ENCODE assay signal across 8 cellular contexts in the genomic region with DNA sequence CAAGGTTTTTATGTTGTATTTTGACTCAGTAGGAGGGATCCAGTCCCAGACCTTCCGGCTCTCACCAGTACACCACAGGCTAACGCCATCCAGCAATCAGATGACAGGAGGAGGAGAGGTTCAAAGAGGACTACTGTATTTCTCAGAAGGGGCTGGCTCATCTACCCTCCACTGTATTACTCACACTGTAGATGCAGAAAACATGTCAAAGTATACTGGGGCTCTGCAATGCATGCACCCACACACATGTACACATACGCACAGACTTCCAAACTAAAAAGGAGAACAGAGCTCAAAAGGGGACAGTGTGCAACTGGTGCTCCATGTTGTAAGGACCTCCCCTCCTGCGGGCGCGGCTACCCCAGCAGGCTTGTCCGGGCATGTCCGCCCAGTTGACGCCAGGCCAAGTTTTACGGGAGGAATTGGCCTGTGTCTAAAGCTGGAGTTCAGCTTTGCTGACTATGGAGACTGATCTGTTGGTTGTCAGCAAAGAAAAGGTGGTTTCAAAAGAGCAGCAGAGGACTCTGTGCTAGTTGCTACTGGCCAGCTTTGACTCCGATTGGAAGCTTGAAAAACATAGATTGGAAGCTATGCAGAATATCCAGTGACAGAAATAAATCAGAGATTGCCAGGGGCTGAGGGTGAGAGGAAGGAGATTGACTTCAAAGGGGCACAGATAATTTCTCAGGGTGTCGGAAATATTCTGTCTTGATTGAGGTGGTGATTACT.
A peak's percentile ranks its signal among the peaks of the same experiment; 100 is the strongest.
DNase-seq lines count a peak whose midpoint lies in the region; ATAC-seq and TF ChIP-seq lines count a peak whose summit lies in the region.

No MANE protein-coding gene starts in this region.

- no peak overlapping the region for H3K4me3 Mint-ChIP-seq in activated T-cell treated with anti-CD3 and anti-CD28 coated beads, Interleukin-2, amount 50 U/mL, for 72 hours

- peaks cover 34% of the 10 kb centered on the region for H3K4me1 Mint-ChIP-seq in activated T-cell treated with anti-CD3 and anti-CD28 coated beads, Interleukin-2, amount 50 U/mL, for 72 hours (ENCODE audit: low read depth)

- DNase-seq in activated T-cell treated with anti-CD3 and anti-CD28 coated beads, Interleukin-2, amount 50 U/mL, for 72 hours = peak; percentile 16 to 46
- DNase-seq in activated T-cell treated with anti-CD3 and anti-CD28 coated beads for 4 hours (no peak), NCI-H526 treated with DMSO at 0.1 percent for 48 hours (lab: John Stamatoyannopoulos, UW) (peak; percentile 82), astrocyte of the spinal cord (ENCODE audit: low read depth, low spot score) (peak; percentile 94), skeletal muscle cell (ENCODE audit: low read depth) (peak; percentile 93)

- H3K36me3 ChIP-seq in iPS-15b (ENCODE audit: control insufficient read depth, insufficient read depth, low read length) = no peaks in the 10 kb centered on the region

- no peak for TF ChIP-seq CTCF in astrocyte of the spinal cord (IDR thresholded peaks at IDR 0.05; ENCODE audit: low read depth, low read length)

- no peak overlapping the region for H3K4me3 ChIP-seq in astrocyte of the spinal cord (ENCODE audit: low read depth, low read length)
- no peak overlapping the region for H3K4me3 ChIP-seq in iPS-15b (ENCODE audit: low read depth, low read length)
- no peak overlapping the region for H3K4me3 ChIP-seq in skeletal muscle cell (ENCODE audit: low read depth, low read length)

- no peaks in the 10 kb centered on the region for H3K36me3 Mint-ChIP-seq in activated T-cell treated with anti-CD3 and anti-CD28 coated beads, Interleukin-2, amount 50 U/mL, for 72 hours (ENCODE audit: insufficient read depth in 2 of 2)

- in situ Hi-C loops in astrocyte of the spinal cord (cut with HindIII; ENCODE audit: low sequenced_read_pairs) = no loop called here

- peaks cover 19% of the 10 kb centered on the region for H3K27me3 Mint-ChIP-seq in activated T-cell treated with anti-CD3 and anti-CD28 coated beads, Interleukin-2, amount 50 U/mL, for 72 hours (ENCODE audit: low read depth)

- H3K9ac ChIP-seq in iPS-15b (ENCODE audit: low read depth, low read length) = peak overlapping the region; percentile 32

- peaks cover 10% of the 10 kb centered on the region for H3K4me1 ChIP-seq in iPS-15b (ENCODE audit: control insufficient read depth, insufficient read depth, low read length)

- H3K27ac Mint-ChIP-seq in activated T-cell treated with anti-CD3 and anti-CD28 coated beads, Interleukin-2, amount 50 U/mL, for 72 hours = no peak overlapping the region

- no peaks in the 10 kb centered on the region for H3K27me3 ChIP-seq in iPS-15b (ENCODE audit: control insufficient read depth, insufficient read depth, low read length)

- H3K9me3 ChIP-seq in iPS-15b (ENCODE audit: control insufficient read depth, insufficient read depth, low read length) = no peaks in the 10 kb centered on the region

- peaks cover 0 to 3% of the 10 kb centered on the region in 2 donors for H3K9me3 Mint-ChIP-seq in activated T-cell treated with anti-CD3 and anti-CD28 coated beads, Interleukin-2, amount 50 U/mL, for 72 hours

- peak; percentile 95 to 99 for ATAC-seq in activated T-cell treated with anti-CD3 and anti-CD28 coated beads, Interleukin-2, amount 50 U/mL, for 72 hours (replicated peaks in 1 of 2)
- ATAC-seq in GM21526 (IDR thresholded peaks at IDR 0.05; ENCODE audit: low FRiP score, unreplicated experiment) (no peak), HG03439 (IDR thresholded peaks at IDR 0.05; ENCODE audit: unreplicated experiment) (no peak)

Comparison
In these comparisons a context has a peak if more than half of its experiments do, and no peak if none do; other contexts are left out.
1. ATAC-seq: peak in activated T-cell treated with anti-CD3 and anti-CD28 coated beads, Interleukin-2, amount 50 U/mL, for 72 hours (2 of 2); none in GM21526 (single experiment) and HG03439 (single experiment).